1 cellular context compared by ENCODE assay signal in the genomic region with DNA sequence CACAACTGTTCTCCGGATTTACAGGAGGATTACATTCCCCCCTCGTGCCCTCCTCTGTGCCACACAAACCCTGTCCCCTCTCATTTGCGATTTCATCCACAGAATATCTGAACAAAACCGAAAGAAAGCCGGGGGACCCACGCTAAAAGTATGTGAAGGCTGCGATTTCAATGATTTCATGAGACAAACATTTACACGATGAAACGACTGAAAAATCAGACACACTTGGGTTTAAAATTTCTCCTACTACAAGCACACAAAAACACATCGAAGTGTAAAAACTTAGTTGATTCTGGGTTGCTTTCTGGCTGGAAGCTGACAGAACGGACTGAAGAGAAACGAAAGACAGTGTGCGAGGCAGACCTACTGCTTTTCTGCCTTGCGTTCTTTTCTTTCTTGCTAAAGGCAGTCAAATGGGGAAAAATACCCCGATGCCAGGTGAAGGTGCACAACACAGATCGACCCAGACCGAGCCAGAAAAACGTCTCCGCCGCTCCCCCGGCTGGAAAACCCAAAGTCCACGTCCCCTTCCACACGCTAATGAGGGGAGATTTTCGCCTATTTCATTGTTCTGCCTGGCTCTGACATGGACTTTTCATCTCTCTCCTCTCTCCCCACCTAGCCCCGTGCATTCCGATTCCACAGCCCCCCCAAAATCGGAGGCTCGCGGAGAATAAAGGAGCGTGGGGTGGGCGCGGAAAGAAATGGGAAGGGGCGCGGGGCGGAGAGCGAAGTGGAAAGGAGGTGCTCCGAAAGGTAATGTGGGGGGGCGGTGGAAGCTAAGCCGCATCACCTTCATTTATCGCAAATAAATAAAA.
TF ChIP-seq lines count a peak whose summit lies in the region.

No MANE protein-coding gene starts in this region.

TF ChIP-seq in SK-N-SH treated with all-trans-retinoic acid at 6 μM for 48 hours, 23 proteins besides CTCF, POLR2A, EP300 and RAD21 (continued from another document):
- TF ChIP-seq, protein P1, sequence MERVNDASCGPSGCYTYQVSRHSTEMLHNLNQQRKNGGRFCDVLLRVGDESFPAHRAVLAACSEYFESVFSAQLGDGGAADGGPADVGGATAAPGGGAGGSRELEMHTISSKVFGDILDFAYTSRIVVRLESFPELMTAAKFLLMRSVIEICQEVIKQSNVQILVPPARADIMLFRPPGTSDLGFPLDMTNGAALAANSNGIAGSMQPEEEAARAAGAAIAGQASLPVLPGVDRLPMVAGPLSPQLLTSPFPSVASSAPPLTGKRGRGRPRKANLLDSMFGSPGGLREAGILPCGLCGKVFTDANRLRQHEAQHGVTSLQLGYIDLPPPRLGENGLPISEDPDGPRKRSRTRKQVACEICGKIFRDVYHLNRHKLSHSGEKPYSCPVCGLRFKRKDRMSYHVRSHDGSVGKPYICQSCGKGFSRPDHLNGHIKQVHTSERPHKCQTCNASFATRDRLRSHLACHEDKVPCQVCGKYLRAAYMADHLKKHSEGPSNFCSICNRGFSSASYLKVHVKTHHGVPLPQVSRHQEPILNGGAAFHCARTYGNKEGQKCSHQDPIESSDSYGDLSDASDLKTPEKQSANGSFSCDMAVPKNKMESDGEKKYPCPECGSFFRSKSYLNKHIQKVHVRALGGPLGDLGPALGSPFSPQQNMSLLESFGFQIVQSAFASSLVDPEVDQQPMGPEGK (CRISPR knock-in tag; IDR thresholded peaks at IDR 0.05; ENCODE audit: borderline replicate concordance) = no peak
- TF ChIP-seq CSDC2 (CRISPR knock-in tag; IDR thresholded peaks at IDR 0.05) (no peak), PPARA (CRISPR knock-in tag; IDR thresholded peaks at IDR 0.05; ENCODE audit: borderline replicate concordance) (no peak), ZFP30 (CRISPR knock-in tag; IDR thresholded peaks at IDR 0.05) (no peak), ESRRG (CRISPR knock-in tag; IDR thresholded peaks at IDR 0.05) (no peak), OSR1 (CRISPR knock-in tag; IDR thresholded peaks at IDR 0.05) (no peak), TOX (CRISPR knock-in tag; IDR thresholded peaks at IDR 0.05; ENCODE audit: borderline replicate concordance) (no peak), ZFP3 (CRISPR knock-in tag; IDR thresholded peaks at IDR 0.05) (no peak), ZNF70 (CRISPR knock-in tag; IDR thresholded peaks at IDR 0.05) (no peak)
- TF ChIP-seq, protein P2, sequence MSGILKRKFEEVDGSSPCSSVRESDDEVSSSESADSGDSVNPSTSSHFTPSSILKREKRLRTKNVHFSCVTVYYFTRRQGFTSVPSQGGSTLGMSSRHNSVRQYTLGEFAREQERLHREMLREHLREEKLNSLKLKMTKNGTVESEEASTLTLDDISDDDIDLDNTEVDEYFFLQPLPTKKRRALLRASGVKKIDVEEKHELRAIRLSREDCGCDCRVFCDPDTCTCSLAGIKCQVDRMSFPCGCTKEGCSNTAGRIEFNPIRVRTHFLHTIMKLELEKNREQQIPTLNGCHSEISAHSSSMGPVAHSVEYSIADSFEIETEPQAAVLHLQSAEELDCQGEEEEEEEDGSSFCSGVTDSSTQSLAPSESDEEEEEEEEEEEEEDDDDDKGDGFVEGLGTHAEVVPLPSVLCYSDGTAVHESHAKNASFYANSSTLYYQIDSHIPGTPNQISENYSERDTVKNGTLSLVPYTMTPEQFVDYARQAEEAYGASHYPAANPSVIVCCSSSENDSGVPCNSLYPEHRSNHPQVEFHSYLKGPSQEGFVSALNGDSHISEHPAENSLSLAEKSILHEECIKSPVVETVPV (CRISPR knock-in tag; IDR thresholded peaks at IDR 0.05) = no peak
